In genomic region chr18:35055726-35056125, GRCh38 we compare ENCODE assay signal across 1 cellular context.
A peak's percentile ranks its signal among the peaks of the same experiment; 100 is the strongest.
TF ChIP-seq lines count a peak whose summit lies in the region.

No MANE protein-coding gene starts in this region.

TF ChIP-seq in K562, 482 proteins besides CTCF, POLR2A, EP300 and RAD21 (continued from another document):
- TF ChIP-seq, protein P1, sequence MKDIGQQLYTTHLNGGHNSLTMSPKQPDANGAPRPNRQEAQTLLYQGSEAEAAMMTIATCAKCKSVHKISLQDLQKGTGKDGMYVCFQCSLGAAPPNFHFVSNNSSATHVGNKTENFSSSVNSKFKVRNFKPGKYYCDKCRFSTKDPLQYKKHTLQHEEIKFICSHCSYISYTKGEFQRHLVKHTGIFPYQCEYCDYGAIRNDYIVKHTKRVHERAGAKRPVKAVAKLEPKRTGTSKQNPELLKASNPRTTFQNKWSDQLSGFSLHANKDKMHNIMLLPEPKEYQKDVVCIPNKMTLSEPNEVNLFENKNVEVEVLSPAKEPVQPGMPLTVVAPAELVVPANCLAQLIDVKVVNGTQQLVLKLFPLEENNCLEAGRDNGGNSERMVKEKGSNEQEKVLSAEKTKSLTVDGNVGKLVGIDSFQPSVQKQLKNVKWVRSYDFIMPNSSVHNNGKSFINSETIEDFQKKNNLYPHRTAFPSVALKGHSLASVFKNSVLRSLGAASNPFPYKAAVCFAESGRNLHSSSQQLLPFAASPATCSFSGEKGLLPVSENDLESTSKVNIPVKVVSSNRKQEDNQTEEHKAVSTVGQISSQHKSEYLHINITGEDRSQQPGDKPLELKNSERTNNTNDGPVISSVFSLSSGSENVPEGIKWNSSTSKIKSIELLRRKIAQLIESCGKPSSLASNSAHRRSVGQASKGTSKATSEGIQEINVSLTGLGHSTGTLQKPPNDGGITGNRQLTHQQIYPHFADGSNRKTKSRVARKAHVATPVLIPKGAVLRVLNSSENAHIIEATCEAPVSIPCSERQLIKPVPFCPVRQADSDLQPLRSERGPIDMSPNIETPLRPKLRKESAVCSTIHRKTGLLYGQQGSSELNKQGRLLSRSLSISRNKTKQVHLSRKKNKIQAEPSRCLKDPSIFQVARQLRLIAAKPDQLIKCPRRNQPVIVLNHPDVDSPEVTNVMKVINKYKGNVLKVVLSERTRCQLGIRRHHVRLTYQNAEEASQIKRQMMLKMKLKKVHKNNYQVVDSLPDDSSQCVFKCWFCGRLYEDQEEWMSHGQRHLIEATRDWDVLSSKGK (CRISPR knock-in tag; IDR thresholded peaks at IDR 0.05), result no peak
- TF ChIP-seq TAF9B (IDR thresholded peaks at IDR 0.05; ENCODE audit: partially characterized antibody) (peak; percentile 12), PML (IDR thresholded peaks at IDR 0.05; ENCODE audit: low read length) (no peak), ZNF384 (IDR thresholded peaks at IDR 0.05; ENCODE audit: low read depth, low read length) (peak; percentile 75; the same call in 1 of the 2 replicates), ZNF316 (IDR thresholded peaks at IDR 0.05) (peak; percentile 29; the same call in 1 of the 2 replicates), ZNF512 (tag; IDR thresholded peaks at IDR 0.05) (no peak), ZNF23 (CRISPR knock-in tag; IDR thresholded peaks at IDR 0.05) (no peak)
TF ChIP-seq in K562: peak in this region for 5.
